ENCODE assay signal across 15 cellular contexts in genomic region chr1:218584418-218585155, GRCh38.
DNase-seq lines count a peak whose midpoint lies in the region; ATAC-seq and TF ChIP-seq lines count a peak whose summit lies in the region.
"Had no signal": no experiment of that assay in that cellular context is flagged by ENCODE, and none has a peak within 500 bp of the region (broad histone marks: within the 10 kb centered on the region; RNA-seq: fewer than 3 reads in every experiment).

No MANE protein-coding gene starts in this region.

- H3K36me3 Mint-ChIP-seq in brain, result peaks cover 3% of the 10 kb centered on the region
- H3K36me3 Mint-ChIP-seq: activated naive CD4-positive, alpha-beta T cell treated with anti-CD3 and anti-CD28 coated beads, Interleukin-2, amount 50 U/mL, for 24 hours had no signal

- no peak overlapping the region for H3K4me3 ChIP-seq in mucosa of descending colon
- H3K4me3 ChIP-seq: colonic mucosa had no signal

- no peaks in the 10 kb centered on the region for H3K4me1 ChIP-seq in mucosa of descending colon (ENCODE audit: low read depth)
- H3K4me1 ChIP-seq: colonic mucosa had no signal

- peak overlapping the region in 3 of 5 experiments; percentile 74 to 91 (median 90) for H3K27ac Mint-ChIP-seq in brain
- H3K27ac Mint-ChIP-seq: activated naive CD4-positive, alpha-beta T cell treated with anti-CD3 and anti-CD28 coated beads, Interleukin-2, amount 50 U/mL, for 24 hours; H9 had no signal

- intact Hi-C loops in mucosa of descending colon (cut with DNase I, micrococcal nuclease), result no loop called here

- H3K4me3 Mint-ChIP-seq in brain, result no peak overlapping the region
- H3K4me3 Mint-ChIP-seq: activated naive CD4-positive, alpha-beta T cell treated with anti-CD3 and anti-CD28 coated beads, Interleukin-2, amount 50 U/mL, for 24 hours; H9 had no signal

- no peaks in the 10 kb centered on the region for H3K9me3 ChIP-seq in mucosa of descending colon
- H3K9me3 ChIP-seq: colonic mucosa had no signal

- ATAC-seq in GM19463 (IDR thresholded peaks at IDR 0.05; ENCODE audit: unreplicated experiment), result no peak
- ATAC-seq in mucosa of descending colon, result no peak

- DNase-seq in Daoy (ENCODE audit: low read depth), result peak; percentile 80
- DNase-seq in NCI-H524 (lab: John Stamatoyannopoulos, UW), result peak; percentile 4 to 40
- peak; percentile 55 for DNase-seq in myocyte (ENCODE audit: low read depth)
- DNase-seq in activated CD4-positive, CD25-positive, alpha-beta regulatory T cell treated with anti-CD3 and anti-CD28 coated beads, Interleukin-2, amount 50 U/mL, for 72 hours, result no peak
- no peak for DNase-seq in GM03348 (ENCODE audit: low spot score)
- no peak for DNase-seq in mucosa of descending colon
- DNase-seq: colonic mucosa; H9; NCI-H1092 treated with DMSO at 0.1 percent for 48 hours; NCI-H510A treated with DMSO at 0.1 percent for 48 hours; stimulated activated CD4-positive, alpha-beta T cell treated with anti-CD3 and anti-CD28 coated beads, Interleukin-4, amount 100 ng/mL, for 24 hours; stimulated activated naive CD4-positive, alpha-beta T cell had no signal

- peaks cover 29% of the 10 kb centered on the region for H3K4me1 Mint-ChIP-seq in brain
- H3K4me1 Mint-ChIP-seq: activated naive CD4-positive, alpha-beta T cell treated with anti-CD3 and anti-CD28 coated beads, Interleukin-2, amount 50 U/mL, for 24 hours had no signal

- H3K36me3 ChIP-seq in mucosa of descending colon (ENCODE audit: low read depth), result no peaks in the 10 kb centered on the region
- H3K36me3 ChIP-seq: colonic mucosa had no signal

- H3K27me3 Mint-ChIP-seq in brain, result peaks cover 4% of the 10 kb centered on the region
- H3K27me3 Mint-ChIP-seq: activated naive CD4-positive, alpha-beta T cell treated with anti-CD3 and anti-CD28 coated beads, Interleukin-2, amount 50 U/mL, for 24 hours had no signal

- TF ChIP-seq CTCF in brain (conservative IDR thresholded peaks at IDR 0.05), result no peak
- TF ChIP-seq CTCF in mucosa of descending colon (IDR thresholded peaks at IDR 0.05), result no peak

- H3K9me3 Mint-ChIP-seq in brain, result peaks cover 11 to 19% (median 16%) of the 10 kb centered on the region in 5 experiments

Comparison
In these comparisons a context has a peak if more than half of its experiments do, and no peak if none do; other contexts are left out.
1. DNase-seq: peak in Daoy (single experiment), NCI-H524 (2 of 2) and myocyte (single experiment); none in activated CD4-positive, CD25-positive, alpha-beta regulatory T cell treated with anti-CD3 and anti-CD28 coated beads, Interleukin-2, amount 50 U/mL, for 72 hours (single experiment), GM03348 (single experiment) and mucosa of descending colon (0 of 3).